Comparison of ENCODE assay signal across 1 cellular context in the genomic region with DNA sequence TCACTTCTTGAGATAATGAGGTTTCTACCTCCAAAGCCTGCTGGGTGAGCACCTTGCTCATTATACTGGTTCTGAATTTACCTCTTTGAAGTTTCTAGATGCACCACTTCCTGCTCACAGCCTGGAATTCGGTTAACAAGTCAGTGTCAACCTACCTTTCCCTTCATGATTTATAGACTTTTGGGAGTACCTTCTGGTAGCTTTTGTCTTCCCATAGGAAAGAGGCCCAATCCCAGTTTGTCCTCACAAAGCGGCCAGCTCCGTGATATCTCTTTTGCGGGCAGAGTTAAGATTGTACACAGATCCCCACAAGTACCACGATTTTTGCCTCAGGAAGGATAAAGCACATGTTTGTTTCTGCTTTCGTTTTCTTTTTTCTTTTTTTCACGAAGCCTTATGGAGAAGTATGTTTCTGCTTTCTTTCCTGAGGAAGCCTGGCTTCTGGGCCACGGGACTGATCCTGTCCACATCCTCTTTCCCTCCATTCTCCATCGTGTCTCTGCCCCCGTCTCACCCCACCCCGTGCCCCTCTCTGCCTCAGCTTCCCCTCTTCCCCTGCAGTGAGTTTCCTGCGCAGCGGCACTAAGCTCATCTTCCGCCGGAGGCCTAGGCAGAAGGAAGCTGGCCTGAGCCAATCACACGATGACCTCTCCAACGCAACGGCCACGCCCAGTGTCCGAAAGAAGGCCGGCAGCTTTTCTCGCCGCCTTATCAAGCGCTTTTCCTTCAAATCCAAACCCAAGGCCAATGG.
TF ChIP-seq lines count a peak whose summit lies in the region.

No MANE protein-coding gene starts in this region.

TF ChIP-seq in endothelial cell of umbilical vein, 7 proteins besides CTCF, POLR2A, EP300 and RAD21:
- TF ChIP-seq EZH2 (IDR thresholded peaks at IDR 0.05; ENCODE audit: borderline replicate concordance, low read depth, low read length, severe bottlenecking) (no peak), MYC (IDR thresholded peaks at IDR 0.05; ENCODE audit: low read depth, low read length) (no peak), FOS (IDR thresholded peaks at IDR 0.05; ENCODE audit: borderline replicate concordance, insufficient read depth, low read length) (no peak), GATA2 (IDR thresholded peaks at IDR 0.05; ENCODE audit: insufficient read depth, insufficient read length, low read depth, low read length) (no peak), POLR2AphosphoS5 (IDR thresholded peaks at IDR 0.05; ENCODE audit: insufficient read depth, low read depth, low read length) (no peak), JUN (IDR thresholded peaks at IDR 0.05; ENCODE audit: borderline replicate concordance, insufficient read depth, insufficient read length, low read depth) (no peak)
- TF ChIP-seq, protein P1, sequence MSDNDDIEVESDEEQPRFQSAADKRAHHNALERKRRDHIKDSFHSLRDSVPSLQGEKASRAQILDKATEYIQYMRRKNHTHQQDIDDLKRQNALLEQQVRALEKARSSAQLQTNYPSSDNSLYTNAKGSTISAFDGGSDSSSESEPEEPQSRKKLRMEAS (IDR thresholded peaks at IDR 0.05; ENCODE audit: insufficient read depth, insufficient read length): no peak
